ENCODE assay signal across 14 cellular contexts in genomic region chr10:89553064-89553734, GRCh38. TPM values are rescaled to one million over a fixed set of nuclear protein-coding genes. Genes with fewer than 3 reads are reported as not detected.
A peak's percentile ranks its signal among the peaks of the same experiment; 100 is the strongest.
DNase-seq lines count a peak whose midpoint lies in the region; ATAC-seq, FAIRE-seq and TF ChIP-seq lines count a peak whose summit lies in the region.
"Had no signal": no experiment of that assay in that cellular context is flagged by ENCODE, and none has a peak within 500 bp of the region (broad histone marks: within the 10 kb centered on the region; RNA-seq: fewer than 3 reads in every experiment).

No MANE protein-coding gene starts in this region.

- DNase-seq in AG09319 (ENCODE audit: extremely low read depth, low read depth) = peak; percentile 61
- peak; percentile 88 for DNase-seq in NCI-H226
- DNase-seq in non-pigmented ciliary epithelial cell (ENCODE audit: low read depth) = peak; percentile 96
- no peak for DNase-seq in GM12892 (ENCODE audit: insufficient read length)
- DNase-seq in posterior cingulate gyrus = no peak
- DNase-seq: activated CD8-positive, alpha-beta memory T cell treated with anti-CD3 and anti-CD28 coated beads for 24 hours; CD8-positive, alpha-beta memory T cell; NCI-H2029; sigmoid colon; stimulated activated naive CD4-positive, alpha-beta T cell had no signal

- no peak for TF ChIP-seq POLR2A in GM12892 (IDR thresholded peaks at IDR 0.05; ENCODE audit: low read depth, low read length)

- no peak for TF ChIP-seq CTCF in AG09319 (IDR thresholded peaks at IDR 0.05; ENCODE audit: low read depth, low read length)

- intact Hi-C loops in posterior cingulate gyrus (cut with DNase I) = no loop called here

- ATAC-seq in esophagus mucosa (peak; percentile 74), GM21619 (IDR thresholded peaks at IDR 0.05; ENCODE audit: unreplicated experiment) (no peak), GM21423 (IDR thresholded peaks at IDR 0.05; ENCODE audit: unreplicated experiment) (no peak)

- no peak for FAIRE-seq in GM12892 (lab: Jason Lieb, UNC)

RNA-seq across cellular contexts. Expression of gene SLC16A12, which starts 17.8 kb away (rescaled TPM):
- total RNA-seq in esophagus mucosa = 0.08 TPM
- not detected for polyA plus RNA-seq in GM12892 (2012; ENCODE audit: missing spikeins)
- total RNA-seq: CD8-positive, alpha-beta memory T cell; SK-MEL-5 had no signal
- polyA plus RNA-seq: CD8-positive, alpha-beta memory T cell had no signal

Comparison
In these comparisons a context has a peak if more than half of its experiments do, and no peak if none do; other contexts are left out.
1. DNase-seq: peak in AG09319 (single experiment), NCI-H226 (single experiment) and non-pigmented ciliary epithelial cell (single experiment); none in GM12892 (single experiment) and posterior cingulate gyrus (0 of 10).